In the genomic region with DNA sequence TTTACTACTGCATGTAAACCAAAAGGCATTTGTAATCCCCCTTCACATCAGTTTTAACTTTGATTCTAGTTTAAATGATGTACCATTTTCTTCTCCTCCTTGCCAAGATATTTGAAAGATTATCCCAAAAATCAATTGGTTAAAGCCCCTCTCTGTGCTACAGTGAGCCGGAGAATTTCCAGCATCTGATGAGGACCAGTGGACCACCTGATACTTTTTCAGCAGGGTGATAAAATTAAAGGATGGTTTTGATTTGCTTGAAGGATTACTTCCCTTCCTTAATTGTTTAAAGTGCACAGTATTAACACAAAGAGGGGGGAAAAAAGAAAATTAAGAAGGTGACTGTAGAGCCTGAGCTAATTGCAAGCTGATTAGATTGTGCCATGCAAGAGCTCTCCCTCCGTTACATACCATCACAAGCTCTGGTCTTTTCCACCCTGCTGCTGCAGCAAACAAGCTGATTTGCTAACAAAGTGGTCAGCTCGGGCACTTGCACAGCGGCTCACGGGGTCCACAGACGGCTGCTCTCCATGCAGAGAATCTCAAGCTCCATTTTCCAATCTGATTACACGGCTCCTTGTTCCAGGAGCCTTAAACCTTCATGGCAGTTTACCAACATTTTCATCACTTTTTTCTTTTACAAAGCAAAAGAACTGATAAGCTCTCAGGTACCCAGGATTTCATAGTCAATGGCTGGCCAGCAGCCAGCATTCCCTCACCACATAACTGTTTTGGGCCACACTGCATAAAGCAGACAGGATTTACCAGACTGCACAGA, we compare ENCODE assay signal across 22 cellular contexts. TPM values are rescaled to one million over a fixed set of nuclear protein-coding genes. Genes with fewer than 3 reads are reported as not detected.
DNase-seq lines count a peak whose midpoint lies in the region; ATAC-seq and TF ChIP-seq lines count a peak whose summit lies in the region.
"Had no signal": no experiment of that assay in that cellular context is flagged by ENCODE, and none has a peak within 500 bp of the region (broad histone marks: within the 10 kb centered on the region; RNA-seq: fewer than 3 reads in every experiment).

No MANE protein-coding gene starts in this region.

- H3K9me3 ChIP-seq in H9 (ENCODE audit: control insufficient read depth, low read depth, low read length) (no peaks in the 10 kb centered on the region), aorta (ENCODE audit: control insufficient read depth, low read length) (no peaks in the 10 kb centered on the region)
- H3K9me3 ChIP-seq: breast epithelium, heart right ventricle had no signal

- H2BK120ac ChIP-seq in H9 (ENCODE audit: low read depth, low read length, poor library complexity, severe bottlenecking), result no peak overlapping the region

- H3K4me3 ChIP-seq in aorta (ENCODE audit: low read length in 2 of 2), result no peak overlapping the region
- H3K4me3 ChIP-seq: breast epithelium, heart right ventricle, PC-9 had no signal

- H2AK5ac ChIP-seq in H9 (ENCODE audit: insufficient read length, low read length), result no peak overlapping the region

- H3K4me2 ChIP-seq in H9 (ENCODE audit: insufficient read depth, insufficient read length, low read length), result no peak overlapping the region
- H3K4me2 ChIP-seq: PC-9 had no signal

- H3K23ac ChIP-seq in H9 (ENCODE audit: insufficient read length, low read depth, low read length), result no peak overlapping the region

- H3K4ac ChIP-seq in H9 (ENCODE audit: low read depth, low read length), result no peak overlapping the region

- H3K36me3 Mint-ChIP-seq in H9 (ENCODE audit: insufficient read depth in 1 of 3, low read depth in 3 of 3), result no peaks in the 10 kb centered on the region
- H3K36me3 Mint-ChIP-seq in activated T-helper 1 cell treated with anti-CD3 and anti-CD28 coated beads, Interleukin-12 subunit alpha, Interleukin-12 subunit beta, Interleukin-2, Interleukin-4 antibody, amounts not matched to agents 30 ng/mL and 10 ng/mL and 1 ng/mL, durations not matched to agents 14 hours and 24 hours and 36 hours (ENCODE audit: low read depth), result no peaks in the 10 kb centered on the region
- H3K36me3 Mint-ChIP-seq: activated naive CD4-positive, alpha-beta T cell treated with anti-CD3 and anti-CD28 coated beads, Interleukin-2, amount 10 ng/mL, durations not matched to agents 7 days and 5 days had no signal

- H4K8ac ChIP-seq in H9 (replicated peaks; ENCODE audit: insufficient read length, low read depth, low read length), result no peak overlapping the region

- intact Hi-C loops in head of caudate nucleus (cut with DNase I) (no loop called here), posterior cingulate gyrus (cut with DNase I) (no loop called here), aorta (cut with DNase I) (no loop called here)
- intact Hi-C loops in activated T-helper 1 cell treated with anti-CD3 and anti-CD28 coated beads, Interleukin-12 subunit alpha, Interleukin-12 subunit beta, Interleukin-2, Interleukin-4 antibody, amounts not matched to agents 30 ng/mL and 10 ng/mL and 1 ng/mL, durations not matched to agents 14 hours and 24 hours and 36 hours (cut with micrococcal nuclease), result no loop called here

- no peaks in the 10 kb centered on the region for H4K20me1 ChIP-seq in H9 (ENCODE audit: control insufficient read depth, insufficient read depth, insufficient read length)

- no peak overlapping the region; the same call in 1 of the 2 replicates for H3K14ac ChIP-seq in H9 (ENCODE audit: insufficient read depth, low read length)

- no peak overlapping the region for H2BK5ac ChIP-seq in H9 (ENCODE audit: insufficient read length, low read length)

- H3K27me3 ChIP-seq in H9 (ENCODE audit: insufficient read depth, low read length), result no peaks in the 10 kb centered on the region
- no peaks in the 10 kb centered on the region for H3K27me3 ChIP-seq in aorta (ENCODE audit: control insufficient read depth in 1 of 2, insufficient read depth in 2 of 2, low read length in 1 of 2)
- H3K27me3 ChIP-seq: breast epithelium, heart right ventricle had no signal

- H3K4me3 Mint-ChIP-seq in H9, result no peak overlapping the region
- no peak overlapping the region for H3K4me3 Mint-ChIP-seq in activated T-helper 1 cell treated with anti-CD3 and anti-CD28 coated beads, Interleukin-12 subunit alpha, Interleukin-12 subunit beta, Interleukin-2, Interleukin-4 antibody, amounts not matched to agents 30 ng/mL and 10 ng/mL and 1 ng/mL, durations not matched to agents 14 hours and 24 hours and 36 hours
- H3K4me3 Mint-ChIP-seq: activated CD4-positive, alpha-beta T cell treated with anti-CD3 and anti-CD28 coated beads, Interleukin-2, amount 10 ng/mL, durations not matched to agents 24 days and 14 days; activated naive CD4-positive, alpha-beta T cell treated with anti-CD3 and anti-CD28 coated beads, Interleukin-2, amount 10 ng/mL, durations not matched to agents 7 days and 5 days had no signal

- H2BK12ac ChIP-seq in H9 (ENCODE audit: insufficient read length, low read depth, low read length), result no peak overlapping the region

- peaks cover 3% of the 10 kb centered on the region; the same call in 1 of the 2 replicates for H3K79me2 ChIP-seq in H9 (ENCODE audit: insufficient read depth, low read length)

- no peaks in the 10 kb centered on the region for H3K27me3 Mint-ChIP-seq in H9 (ENCODE audit: low read depth)
- no peaks in the 10 kb centered on the region for H3K27me3 Mint-ChIP-seq in activated T-helper 1 cell treated with anti-CD3 and anti-CD28 coated beads, Interleukin-12 subunit alpha, Interleukin-12 subunit beta, Interleukin-2, Interleukin-4 antibody, amounts not matched to agents 30 ng/mL and 10 ng/mL and 1 ng/mL, durations not matched to agents 14 hours and 24 hours and 36 hours (ENCODE audit: insufficient read depth)
- H3K27me3 Mint-ChIP-seq: activated CD4-positive, alpha-beta T cell treated with anti-CD3 and anti-CD28 coated beads, Interleukin-2, amount 10 ng/mL, durations not matched to agents 24 days and 14 days; activated naive CD4-positive, alpha-beta T cell treated with anti-CD3 and anti-CD28 coated beads, Interleukin-2, amount 10 ng/mL, durations not matched to agents 7 days and 5 days had no signal

- H3T11ph ChIP-seq in H9 (ENCODE audit: low read length), result no peak overlapping the region

- H2BK15ac ChIP-seq in H9 (ENCODE audit: low read depth, low read length), result no peak overlapping the region

- ATAC-seq in aorta (ENCODE audit: low FRiP score), result no peak

- no peak for TF ChIP-seq CTCF in H9 (conservative IDR thresholded peaks at IDR 0.05)

- H3K27ac ChIP-seq in H9 (ENCODE audit: insufficient read length, low read depth, low read length) (no peak overlapping the region), aorta (ENCODE audit: low read depth in 1 of 2, low read length in 2 of 2) (no peak overlapping the region)
- H3K27ac ChIP-seq: breast epithelium, PC-9 had no signal

- no peak overlapping the region for H4K5ac ChIP-seq in H9 (ENCODE audit: insufficient read length, low read depth, low read length)

- 0 out of 7 replicates have a peak overlapping the region, but pooled peaks of 2 of the 3 experiments have one; percentile 69 to 79 for H3K27ac Mint-ChIP-seq in H9
- no peak overlapping the region for H3K27ac Mint-ChIP-seq in activated T-helper 1 cell treated with anti-CD3 and anti-CD28 coated beads, Interleukin-12 subunit alpha, Interleukin-12 subunit beta, Interleukin-2, Interleukin-4 antibody, amounts not matched to agents 30 ng/mL and 10 ng/mL and 1 ng/mL, durations not matched to agents 14 hours and 24 hours and 36 hours
- H3K27ac Mint-ChIP-seq: activated CD4-positive, alpha-beta T cell treated with anti-CD3 and anti-CD28 coated beads, Interleukin-2, amount 10 ng/mL, durations not matched to agents 24 days and 14 days; activated naive CD4-positive, alpha-beta T cell treated with anti-CD3 and anti-CD28 coated beads, Interleukin-2, amount 10 ng/mL, durations not matched to agents 7 days and 5 days had no signal

- H3K23me2 ChIP-seq in H9 (ENCODE audit: insufficient read length, low read depth, low read length, poor library complexity, severe bottlenecking), result no peaks in the 10 kb centered on the region

- no peak overlapping the region for H2AFZ ChIP-seq in H9 (ENCODE audit: low read length)
- H2AFZ ChIP-seq: PC-9 had no signal

- no CpG with 5 or more reads among the region's 7 CpGs for WGBS in H9 (ENCODE audit: extremely low coverage, insufficient read length, low lambda C conversion rate)
- 46 to 61% methylated on average over 7 of the region's 7 CpGs for WGBS in aorta, 2 donors

- H3K56ac ChIP-seq in H9 (ENCODE audit: insufficient read length, low read depth, low read length), result no peak overlapping the region

- no peak overlapping the region for H3K18ac ChIP-seq in H9 (ENCODE audit: insufficient read length, low read depth, low read length)

- H2BK20ac ChIP-seq in H9 (ENCODE audit: low read depth, low read length, poor library complexity, severe bottlenecking), result no peak overlapping the region

- DNase-seq in H9 (no peak), SK-N-DZ (ENCODE audit: low spot score) (peak; percentile 62), head of caudate nucleus (peak in 39 of 42 donors; percentile 17 to 83 (median 59)), posterior cingulate gyrus (peak in 8 of 10 donors; percentile 27 to 89 (median 49)), NCI-H510A treated with DMSO at 0.1 percent for 48 hours (lab: John Stamatoyannopoulos, UW) (no peak), aorta (no peak)
- no peak for DNase-seq in stimulated activated CD4-positive, alpha-beta T cell treated with anti-CD3 and anti-CD28 coated beads, Interleukin-4, amount 100 ng/mL, for 1 hour
- DNase-seq in activated T-helper 1 cell treated with anti-CD3 and anti-CD28 coated beads, Interleukin-12 subunit alpha, Interleukin-12 subunit beta, Interleukin-2, Interleukin-4 antibody, amounts not matched to agents 30 ng/mL and 10 ng/mL and 1 ng/mL, durations not matched to agents 14 hours and 24 hours and 36 hours (ENCODE audit: low spot score), result no peak
- DNase-seq: activated CD4-positive, alpha-beta T cell treated with anti-CD3 and anti-CD28 coated beads, Interleukin-2, amount 10 ng/mL, durations not matched to agents 24 days and 14 days; activated naive CD4-positive, alpha-beta T cell treated with anti-CD3 and anti-CD28 coated beads, Interleukin-2, amount 10 ng/mL, durations not matched to agents 7 days and 5 days; activated T-cell treated with anti-CD3 and anti-CD28 coated beads for 4 hours; effector CD8-positive, alpha-beta T cell; GF-D8; heart right ventricle; IMR-90; kidney; MM.1S; NCI-H1694 treated with DMSO at 0.1 percent for 48 hours; NCI-H524 treated with DMSO at 0.1 percent for 48 hours; PC-9; stimulated activated CD4-positive, alpha-beta T cell treated with anti-CD3 and anti-CD28 coated beads, Interleukin-4, amount 100 ng/mL, for 24 hours had no signal

- no peak overlapping the region for H4K91ac ChIP-seq in H9 (ENCODE audit: insufficient read length, low read depth, low read length)

- H3K9ac ChIP-seq in H9 (ENCODE audit: extremely low read depth, insufficient read length, low read length), result no peak overlapping the region

- no peaks in the 10 kb centered on the region for H3K79me1 ChIP-seq in H9 (ENCODE audit: insufficient read depth, low read depth, low read length, poor library complexity, severe bottlenecking)

- no peaks in the 10 kb centered on the region for H3K9me3 Mint-ChIP-seq in H9
- H3K9me3 Mint-ChIP-seq in activated T-helper 1 cell treated with anti-CD3 and anti-CD28 coated beads, Interleukin-12 subunit alpha, Interleukin-12 subunit beta, Interleukin-2, Interleukin-4 antibody, amounts not matched to agents 30 ng/mL and 10 ng/mL and 1 ng/mL, durations not matched to agents 14 hours and 24 hours and 36 hours, result no peaks in the 10 kb centered on the region
- H3K9me3 Mint-ChIP-seq: activated CD4-positive, alpha-beta T cell treated with anti-CD3 and anti-CD28 coated beads, Interleukin-2, amount 10 ng/mL, durations not matched to agents 24 days and 14 days; activated naive CD4-positive, alpha-beta T cell treated with anti-CD3 and anti-CD28 coated beads, Interleukin-2, amount 10 ng/mL, durations not matched to agents 7 days and 5 days had no signal

- H3K36me3 ChIP-seq in aorta (ENCODE audit: control insufficient read depth in 1 of 2, insufficient read depth in 2 of 2, low read length in 1 of 2), result no peaks in the 10 kb centered on the region
- H3K36me3 ChIP-seq: breast epithelium, heart right ventricle had no signal

- H3K4me1 ChIP-seq in H9 (ENCODE audit: insufficient read depth, low read length) (peaks cover 7% of the 10 kb centered on the region), aorta (ENCODE audit: control insufficient read depth in 1 of 2, insufficient read depth in 2 of 2, low read length in 2 of 2) (peaks cover 0 to 16% of the 10 kb centered on the region in 2 donors)
- H3K4me1 ChIP-seq: breast epithelium had no signal

- peaks cover 42 to 50% of the 10 kb centered on the region in 2 experiments for H3K4me1 Mint-ChIP-seq in H9
- no peaks in the 10 kb centered on the region for H3K4me1 Mint-ChIP-seq in activated T-helper 1 cell treated with anti-CD3 and anti-CD28 coated beads, Interleukin-12 subunit alpha, Interleukin-12 subunit beta, Interleukin-2, Interleukin-4 antibody, amounts not matched to agents 30 ng/mL and 10 ng/mL and 1 ng/mL, durations not matched to agents 14 hours and 24 hours and 36 hours (ENCODE audit: low read depth)
- H3K4me1 Mint-ChIP-seq: activated CD4-positive, alpha-beta T cell treated with anti-CD3 and anti-CD28 coated beads, Interleukin-2, amount 10 ng/mL, durations not matched to agents 24 days and 14 days; activated naive CD4-positive, alpha-beta T cell treated with anti-CD3 and anti-CD28 coated beads, Interleukin-2, amount 10 ng/mL, durations not matched to agents 7 days and 5 days had no signal

RNA-seq across cellular contexts. Expression of a gene that starts 22.1 kb away (rescaled TPM):
- 12.9 and 14.6 TPM in 2 replicates for total RNA-seq in H9 (2021)
- 12.9 and 13.0 TPM in 2 replicates for polyA plus RNA-seq in SK-N-DZ (2014; cell fraction: cytosol; rRNA removed)
- 13.8 and 22.1 TPM in 2 replicates for polyA plus RNA-seq in SK-N-DZ (2014; cell fraction: nucleus; rRNA removed)
- total RNA-seq in activated T-helper 1 cell treated with anti-CD3 and anti-CD28 coated beads, Interleukin-12 subunit alpha, Interleukin-12 subunit beta, Interleukin-2, Interleukin-4 antibody, amounts not matched to agents 30 ng/mL and 10 ng/mL and 1 ng/mL, durations not matched to agents 14 hours and 24 hours and 36 hours, result not detected in 2 replicates
- 10 to 100 TPM; 12.7 to 27.8 TPM for total RNA-seq in aorta
- 1 to 10 TPM; 1.6 to 3.9 TPM for polyA plus RNA-seq in aorta
- total RNA-seq: activated CD4-positive, alpha-beta T cell treated with anti-CD3 and anti-CD28 coated beads, Interleukin-2, amount 10 ng/mL, durations not matched to agents 24 days and 14 days had no signal

Comparison
In these comparisons a context has a peak if more than half of its experiments do, and no peak if none do; other contexts are left out.
1. DNase-seq: peak in SK-N-DZ (single experiment), head of caudate nucleus (39 of 42) and posterior cingulate gyrus (8 of 10); none in H9 (single experiment), stimulated activated CD4-positive, alpha-beta T cell treated with anti-CD3 and anti-CD28 coated beads, Interleukin-4, amount 100 ng/mL, for 1 hour (single experiment), NCI-H510A treated with DMSO at 0.1 percent for 48 hours (single experiment), activated T-helper 1 cell treated with anti-CD3 and anti-CD28 coated beads, Interleukin-12 subunit alpha, Interleukin-12 subunit beta, Interleukin-2, Interleukin-4 antibody, amounts not matched to agents 30 ng/mL and 10 ng/mL and 1 ng/mL, durations not matched to agents 14 hours and 24 hours and 36 hours (single experiment) and aorta (0 of 2).
2. RNA of a gene that starts 22.1 kb away (total RNA-seq): 12.7 to 27.8 TPM in aorta and 12.9 to 14.6 TPM in H9; not detected in activated T-helper 1 cell treated with anti-CD3 and anti-CD28 coated beads, Interleukin-12 subunit alpha, Interleukin-12 subunit beta, Interleukin-2, Interleukin-4 antibody, amounts not matched to agents 30 ng/mL and 10 ng/mL and 1 ng/mL, durations not matched to agents 14 hours and 24 hours and 36 hours; every median in the first group is over 10 times any median in the second.